Comparison of ENCODE assay signal across 8 cellular contexts in genomic region chr1:53945433-53946251, GRCh38. TPM values are rescaled to one million over a fixed set of nuclear protein-coding genes. Genes with fewer than 3 reads are reported as not detected.
DNase-seq lines count a peak whose midpoint lies in the region; ATAC-seq and TF ChIP-seq lines count a peak whose summit lies in the region.

IFT25 (minus strand) TSS chr1:53945699; CDS start chr1:53940082, 5,617 bp downstream.

- DNase-seq in DMS153 treated with DMSO at 0.1 percent for 48 hours (lab: John Stamatoyannopoulos, UW; ENCODE audit: unreplicated experiment): peak; percentile 83
- peak; percentile 63 for DNase-seq in OCI-M2 (lab: John Stamatoyannopoulos, UW; ENCODE audit: unreplicated experiment)
- peak; percentile 100 for DNase-seq in activated T-cell treated with anti-CD3 and anti-CD28 coated beads, Interleukin-2, amount 50 U/mL, for 1 hour
- DNase-seq in epithelial cell of proximal tubule (ENCODE audit: low read depth): peak; percentile 35
- DNase-seq in stimulated activated CD8-positive, alpha-beta memory T cell treated with anti-CD3 and anti-CD28 coated beads, Interleukin-4, amount 100 ng/mL, for 48 hours: peak; percentile 100

- H3K36me3 ChIP-seq in mucosa of stomach (ENCODE audit: control insufficient read depth, insufficient read depth, low read length): no peaks in the 10 kb centered on the region

- TF ChIP-seq EP300 in Ishikawa (IDR thresholded peaks at IDR 0.05; ENCODE audit: borderline replicate concordance): 0 out of 2 replicates have a peak, but pooled peaks have one; percentile 9

- ATAC-seq in GM21619 (IDR thresholded peaks at IDR 0.05; ENCODE audit: unreplicated experiment): peak; percentile 56

- H3K4me3 ChIP-seq in epithelial cell of proximal tubule (ENCODE audit: low read depth, low read length): peak within 1 kb of the TSS; percentile 76
- H3K4me3 ChIP-seq in mucosa of stomach (ENCODE audit: low read length): peak within 1 kb of the TSS; percentile 72

- TF ChIP-seq RAD21 in Ishikawa (IDR thresholded peaks at IDR 0.05; ENCODE audit: low read depth): no peak

- H3K4me1 ChIP-seq in mucosa of stomach (ENCODE audit: control insufficient read depth, insufficient read depth, low read length): peaks cover 7% of the 10 kb centered on the region

- peak within 1 kb of the TSS; percentile 70 for H3K9ac ChIP-seq in mucosa of stomach (ENCODE audit: low read length)

- H3K27me3 ChIP-seq in mucosa of stomach (ENCODE audit: control insufficient read depth, insufficient read depth, low read length): no peaks in the 10 kb centered on the region

- no peak for TF ChIP-seq CTCF in epithelial cell of proximal tubule (conservative IDR thresholded peaks at IDR 0.05; ENCODE audit: low read depth, low read length)

- H3K9me3 ChIP-seq in mucosa of stomach (ENCODE audit: control insufficient read depth, low read length): no peaks in the 10 kb centered on the region

TF ChIP-seq in Ishikawa, 13 proteins besides CTCF, POLR2A, EP300 and RAD21:
- TF ChIP-seq, protein P1, sequence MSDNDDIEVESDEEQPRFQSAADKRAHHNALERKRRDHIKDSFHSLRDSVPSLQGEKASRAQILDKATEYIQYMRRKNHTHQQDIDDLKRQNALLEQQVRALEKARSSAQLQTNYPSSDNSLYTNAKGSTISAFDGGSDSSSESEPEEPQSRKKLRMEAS (IDR thresholded peaks at IDR 0.05): peak; percentile 65
- no peak for TF ChIP-seq CEBPB (IDR thresholded peaks at IDR 0.05)
- TF ChIP-seq, protein P2, sequence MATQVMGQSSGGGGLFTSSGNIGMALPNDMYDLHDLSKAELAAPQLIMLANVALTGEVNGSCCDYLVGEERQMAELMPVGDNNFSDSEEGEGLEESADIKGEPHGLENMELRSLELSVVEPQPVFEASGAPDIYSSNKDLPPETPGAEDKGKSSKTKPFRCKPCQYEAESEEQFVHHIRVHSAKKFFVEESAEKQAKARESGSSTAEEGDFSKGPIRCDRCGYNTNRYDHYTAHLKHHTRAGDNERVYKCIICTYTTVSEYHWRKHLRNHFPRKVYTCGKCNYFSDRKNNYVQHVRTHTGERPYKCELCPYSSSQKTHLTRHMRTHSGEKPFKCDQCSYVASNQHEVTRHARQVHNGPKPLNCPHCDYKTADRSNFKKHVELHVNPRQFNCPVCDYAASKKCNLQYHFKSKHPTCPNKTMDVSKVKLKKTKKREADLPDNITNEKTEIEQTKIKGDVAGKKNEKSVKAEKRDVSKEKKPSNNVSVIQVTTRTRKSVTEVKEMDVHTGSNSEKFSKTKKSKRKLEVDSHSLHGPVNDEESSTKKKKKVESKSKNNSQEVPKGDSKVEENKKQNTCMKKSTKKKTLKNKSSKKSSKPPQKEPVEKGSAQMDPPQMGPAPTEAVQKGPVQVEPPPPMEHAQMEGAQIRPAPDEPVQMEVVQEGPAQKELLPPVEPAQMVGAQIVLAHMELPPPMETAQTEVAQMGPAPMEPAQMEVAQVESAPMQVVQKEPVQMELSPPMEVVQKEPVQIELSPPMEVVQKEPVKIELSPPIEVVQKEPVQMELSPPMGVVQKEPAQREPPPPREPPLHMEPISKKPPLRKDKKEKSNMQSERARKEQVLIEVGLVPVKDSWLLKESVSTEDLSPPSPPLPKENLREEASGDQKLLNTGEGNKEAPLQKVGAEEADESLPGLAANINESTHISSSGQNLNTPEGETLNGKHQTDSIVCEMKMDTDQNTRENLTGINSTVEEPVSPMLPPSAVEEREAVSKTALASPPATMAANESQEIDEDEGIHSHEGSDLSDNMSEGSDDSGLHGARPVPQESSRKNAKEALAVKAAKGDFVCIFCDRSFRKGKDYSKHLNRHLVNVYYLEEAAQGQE (IDR thresholded peaks at IDR 0.05; ENCODE audit: low read depth): no peak
- no peak for TF ChIP-seq NFIC (IDR thresholded peaks at IDR 0.05)
- no peak; the same call in 1 of the 2 replicates for TF ChIP-seq CREB1 (IDR thresholded peaks at IDR 0.05; ENCODE audit: low read depth)
- no peak for TF ChIP-seq FOXM1 (IDR thresholded peaks at IDR 0.05; ENCODE audit: borderline replicate concordance, low read depth)
- peak; percentile 67; the same call in 1 of the 2 replicates for TF ChIP-seq TAF1 (IDR thresholded peaks at IDR 0.05; ENCODE audit: low read depth)
- TF ChIP-seq ZBTB7A (IDR thresholded peaks at IDR 0.05; ENCODE audit: low read depth): 0 out of 2 replicates have a peak, but pooled peaks have one; percentile 61
TF ChIP-seq in Ishikawa: peak in this region for 3.

RNA-seq across cellular contexts. Expression of gene IFT25, which starts in this region (rescaled TPM):
- 31.5 and 37.9 TPM in 2 replicates for total RNA-seq in epithelial cell of proximal tubule

Comparison
In these comparisons a context has a peak if more than half of its experiments do, and no peak if none do; other contexts are left out.
1. Peak in every context shown above with its lines: DNase-seq, ATAC-seq and H3K4me3 ChIP-seq.
2. DNase-seq: peak in every context shown above with its lines; median percentile 100 in activated T-cell treated with anti-CD3 and anti-CD28 coated beads, Interleukin-2, amount 50 U/mL, for 1 hour; 100 in stimulated activated CD8-positive, alpha-beta memory T cell treated with anti-CD3 and anti-CD28 coated beads, Interleukin-4, amount 100 ng/mL, for 48 hours; 83 in DMS153 treated with DMSO at 0.1 percent for 48 hours; 63 in OCI-M2; 35 in epithelial cell of proximal tubule.